Comparison of ENCODE assay signal across 2 cellular contexts in genomic region chr19:38559428-38560401, GRCh38.
TF ChIP-seq lines count a peak whose summit lies in the region.

No MANE protein-coding gene starts in this region.

TF ChIP-seq in GM23338, 12 proteins besides CTCF, POLR2A, EP300 and RAD21 (continued from another document):
- TF ChIP-seq REST (IDR thresholded peaks at IDR 0.05; ENCODE audit: unreplicated experiment) (no peak), CREB1 (CRISPR knock-in tag; IDR thresholded peaks at IDR 0.05; ENCODE audit: low read depth) (no peak), ZNF462 (CRISPR knock-in tag; IDR thresholded peaks at IDR 0.05) (no peak)

TF ChIP-seq in WTC11, 78 proteins besides CTCF, POLR2A, EP300 and RAD21 (continued from another document):
- TF ChIP-seq EMX1 (CRISPR knock-in tag; IDR thresholded peaks at IDR 0.05) (no peak), ZNF263 (CRISPR knock-in tag; IDR thresholded peaks at IDR 0.05; ENCODE audit: low read depth) (no peak), NR3C1 (CRISPR knock-in tag; conservative IDR thresholded peaks at IDR 0.05; ENCODE audit: low read depth) (no peak), TP53 (CRISPR knock-in tag; IDR thresholded peaks at IDR 0.05) (no peak), ZNF425 (CRISPR knock-in tag; conservative IDR thresholded peaks at IDR 0.05) (no peak), NR1H2 (CRISPR knock-in tag; IDR thresholded peaks at IDR 0.05) (no peak)
